Comparison of ENCODE assay signal across 1 cellular context in genomic region chr2:28507806-28508764, GRCh38.
TF ChIP-seq lines count a peak whose summit lies in the region.

No MANE protein-coding gene starts in this region.

TF ChIP-seq in K562, 482 proteins besides CTCF, POLR2A, EP300 and RAD21 (continued from another document and continues in another):
- TF ChIP-seq MGA (IDR thresholded peaks at IDR 0.05): peak; percentile 24; the same call in 1 of the 2 replicates
- TF ChIP-seq ZEB2 (IDR thresholded peaks at IDR 0.05): peak; percentile 92
- TF ChIP-seq ESRRA (IDR thresholded peaks at IDR 0.05; ENCODE audit: borderline replicate concordance, low read depth): peak; percentile 72; the same call in 1 of the 2 replicates
- TF ChIP-seq TAF9B (IDR thresholded peaks at IDR 0.05; ENCODE audit: partially characterized antibody): peak; percentile 19
- TF ChIP-seq SAFB2 (IDR thresholded peaks at IDR 0.05; ENCODE audit: borderline replicate concordance, low read depth, low read length, severe bottlenecking): no peak
- peak; percentile 98 for TF ChIP-seq CTBP1 (IDR thresholded peaks at IDR 0.05; ENCODE audit: borderline replicate concordance)
- TF ChIP-seq PBX2 (CRISPR knock-in tag; IDR thresholded peaks at IDR 0.05; ENCODE audit: low read depth): no peak
- TF ChIP-seq PBX2 (tag; conservative IDR thresholded peaks at IDR 0.05; ENCODE audit: low read depth): 0 out of 2 replicates have a peak, but pooled peaks have one; percentile 15
- TF ChIP-seq RCOR1 (IDR thresholded peaks at IDR 0.05; ENCODE audit: borderline replicate concordance in 1 of 2, low read depth in 2 of 2, low read length in 2 of 2): peak in 1 of 2 experiments; percentile 69; a peak in 2 of 4 replicates
- no peak for TF ChIP-seq NR2C1 (IDR thresholded peaks at IDR 0.05)
- 0 out of 2 replicates have a peak, but pooled peaks have one; percentile 39 for TF ChIP-seq NR2C1 (tag; IDR thresholded peaks at IDR 0.05)
- TF ChIP-seq BACH1 (tag; IDR thresholded peaks at IDR 0.05): peak; percentile 44; the same call in 1 of the 2 replicates
- no peak for TF ChIP-seq TCFL5 (CRISPR knock-in tag; conservative IDR thresholded peaks at IDR 0.05)
- no peak for TF ChIP-seq DACH1 (IDR thresholded peaks at IDR 0.05; ENCODE audit: partially characterized antibody)
- peak; percentile 72 for TF ChIP-seq ARID1B (IDR thresholded peaks at IDR 0.05)
- TF ChIP-seq SOX6 (IDR thresholded peaks at IDR 0.05): 0 out of 2 replicates have a peak, but pooled peaks have one; percentile 23
- peak; percentile 48; the same call in 1 of the 2 replicates for TF ChIP-seq THRA (IDR thresholded peaks at IDR 0.05)
- peak; percentile 70 for TF ChIP-seq CBFA2T2 (conservative IDR thresholded peaks at IDR 0.05)
- TF ChIP-seq ID3 (CRISPR knock-in tag; IDR thresholded peaks at IDR 0.05): no peak
- peak; percentile 16; the same call in 1 of the 2 replicates for TF ChIP-seq ID3 (tag; IDR thresholded peaks at IDR 0.05)
- peak; percentile 88 for TF ChIP-seq BHLHE40 (IDR thresholded peaks at IDR 0.05; ENCODE audit: low read length)
- TF ChIP-seq MITF (IDR thresholded peaks at IDR 0.05): peak; percentile 26; the same call in 1 of the 2 replicates
- TF ChIP-seq DPF2 (IDR thresholded peaks at IDR 0.05): 0 out of 2 replicates have a peak, but pooled peaks have one; percentile 32
- peak; percentile 25; the same call in 1 of the 2 replicates for TF ChIP-seq MAFF (IDR thresholded peaks at IDR 0.05; ENCODE audit: low read length)
- peak; percentile 51; the same call in 1 of the 2 replicates for TF ChIP-seq NFE2 (IDR thresholded peaks at IDR 0.05; ENCODE audit: low read depth)
- TF ChIP-seq FOSL1 (tag; conservative IDR thresholded peaks at IDR 0.05): peak; percentile 95
- no peak for TF ChIP-seq RFX7 (CRISPR knock-in tag; IDR thresholded peaks at IDR 0.05)
- no peak for TF ChIP-seq ATF1 (CRISPR knock-in tag; IDR thresholded peaks at IDR 0.05)
- 0 out of 2 replicates have a peak, but pooled peaks have one; percentile 25 for TF ChIP-seq ATF1 (tag; IDR thresholded peaks at IDR 0.05)
- TF ChIP-seq TRIM24 (IDR thresholded peaks at IDR 0.05): peak in 1 of 2 experiments; percentile 41; a peak in 2 of 4 replicates
- no peak for TF ChIP-seq ATF4 (CRISPR knock-in tag; IDR thresholded peaks at IDR 0.05)
- no peak for TF ChIP-seq CSDE1 (IDR thresholded peaks at IDR 0.05)
- TF ChIP-seq MNT (conservative IDR thresholded peaks at IDR 0.05): peak in 1 of 2 experiments; percentile 34; a peak in 2 of 4 replicates
- TF ChIP-seq ZFP36 (IDR thresholded peaks at IDR 0.05; ENCODE audit: low read depth, low read length, partially characterized antibody): peak; percentile 48
- no peak for TF ChIP-seq ZNF551 (CRISPR knock-in tag; IDR thresholded peaks at IDR 0.05)
- peak; percentile 79 for TF ChIP-seq USF1 (CRISPR knock-in tag; IDR thresholded peaks at IDR 0.05)
- 0 out of 2 replicates have a peak, but pooled peaks have one; percentile 45 for TF ChIP-seq HINFP (tag; conservative IDR thresholded peaks at IDR 0.05; ENCODE audit: low read depth)
